8 cellular contexts compared by ENCODE assay signal in the genomic region with DNA sequence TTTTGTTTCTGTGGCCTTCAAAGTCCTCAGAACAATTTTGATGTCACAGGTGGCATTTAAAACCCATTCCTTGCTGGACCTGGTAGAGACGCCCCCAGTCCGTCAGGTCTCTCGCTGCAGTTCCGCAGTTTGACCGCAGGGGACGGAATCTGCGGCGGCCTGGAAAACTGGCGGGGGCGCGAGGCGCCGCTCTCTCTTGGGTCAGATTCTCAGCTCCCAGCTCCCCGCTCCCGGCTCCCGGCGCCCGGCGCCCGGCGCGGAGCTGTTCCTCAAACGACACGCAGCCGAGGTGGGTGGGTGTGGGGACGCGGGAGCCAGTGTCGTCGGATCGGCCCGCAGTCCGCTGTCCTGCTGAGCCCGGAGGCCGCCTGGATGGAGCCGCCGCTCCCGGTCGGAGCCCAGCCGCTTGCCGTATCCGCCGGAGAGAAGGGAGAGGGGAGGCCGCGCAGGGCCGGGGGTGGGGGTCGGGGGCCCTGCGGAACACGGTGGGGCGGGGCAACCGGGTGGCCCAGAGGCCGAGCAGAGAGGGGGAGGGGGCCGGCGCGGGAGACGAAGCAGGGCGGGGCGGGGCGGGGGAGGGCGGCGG. TPM values are rescaled to one million over a fixed set of nuclear protein-coding genes. Genes with fewer than 3 reads are reported as not detected.
DNase-seq lines count a peak whose midpoint lies in the region; ATAC-seq and TF ChIP-seq lines count a peak whose summit lies in the region.

A gene (plus strand): TSS at position 192 of the 586 bp plus-strand sequence. CDS start 181 bp downstream, at position 373.

- H3K36me3 Mint-ChIP-seq in activated naive CD4-positive, alpha-beta T cell treated with anti-CD3 and anti-CD28 coated beads, Interleukin-2, amount 50 U/mL, for 24 hours: no peaks in the 10 kb centered on the region

- H3K4me3 ChIP-seq in urinary bladder (ENCODE audit: low read depth, low read length): peak within 1 kb of the TSS; percentile 79

- TF ChIP-seq RAD21 in Ishikawa (IDR thresholded peaks at IDR 0.05; ENCODE audit: low read depth): no peak; the same call in 1 of the 2 replicates

- H3K27ac Mint-ChIP-seq in activated naive CD4-positive, alpha-beta T cell treated with anti-CD3 and anti-CD28 coated beads, Interleukin-2, amount 50 U/mL, for 24 hours: peak within 1 kb of the TSS; percentile 80

- WGBS in urinary bladder: under 1% methylated on average over 43 of the region's 60 CpGs

- no peak for TF ChIP-seq EP300 in Ishikawa (IDR thresholded peaks at IDR 0.05; ENCODE audit: borderline replicate concordance)

- no peaks in the 10 kb centered on the region for H3K27me3 Mint-ChIP-seq in activated naive CD4-positive, alpha-beta T cell treated with anti-CD3 and anti-CD28 coated beads, Interleukin-2, amount 50 U/mL, for 24 hours

- peak; percentile 98 for ATAC-seq in GM21619 (IDR thresholded peaks at IDR 0.05; ENCODE audit: unreplicated experiment)
- peak; percentile 89 for ATAC-seq in omental fat pad (ENCODE audit: low FRiP score)

- peak within 1 kb of the TSS; percentile 74 for H3K4me3 Mint-ChIP-seq in activated naive CD4-positive, alpha-beta T cell treated with anti-CD3 and anti-CD28 coated beads, Interleukin-2, amount 50 U/mL, for 24 hours

- peaks cover 17% of the 10 kb centered on the region for H3K4me1 Mint-ChIP-seq in activated naive CD4-positive, alpha-beta T cell treated with anti-CD3 and anti-CD28 coated beads, Interleukin-2, amount 50 U/mL, for 24 hours

- H3K4me1 ChIP-seq in urinary bladder (ENCODE audit: insufficient read depth): no peaks in the 10 kb centered on the region

- H3K9me3 Mint-ChIP-seq in activated naive CD4-positive, alpha-beta T cell treated with anti-CD3 and anti-CD28 coated beads, Interleukin-2, amount 50 U/mL, for 24 hours: no peaks in the 10 kb centered on the region

- TF ChIP-seq CTCF in omental fat pad (IDR thresholded peaks at IDR 0.05): peak in 1 of 3 donors; percentile 30

- DNase-seq in ELR (ENCODE audit: low read depth): peak; percentile 72
- peak; percentile 59 for DNase-seq in RPMI7951 (ENCODE audit: low read depth)
- DNase-seq in glomerular visceral epithelial cell (ENCODE audit: extremely low spot score): peak; percentile 65
- peak; percentile 46 for DNase-seq in omental fat pad (ENCODE audit: low spot score)

- H3K36me3 ChIP-seq in urinary bladder (ENCODE audit: insufficient read depth): no peaks in the 10 kb centered on the region

- H3K27ac ChIP-seq in urinary bladder (ENCODE audit: low read depth): peak within 1 kb of the TSS; percentile 59

TF ChIP-seq in Ishikawa, 13 proteins besides CTCF, POLR2A, EP300 and RAD21:
- TF ChIP-seq YY1 (IDR thresholded peaks at IDR 0.05; ENCODE audit: low read depth): no peak
- TF ChIP-seq TAF1 (IDR thresholded peaks at IDR 0.05; ENCODE audit: low read depth): peak; percentile 40

RNA-seq across cellular contexts. Expression of the gene that starts here (rescaled TPM):
- 8.5 and 10.0 TPM in 2 replicates for total RNA-seq in RPMI7951 (2014; rRNA removed; shearing (Covaris generic))
- 10 to 100 TPM; 12.7 to 21.8 (median 17.8) TPM for total RNA-seq in omental fat pad
- total RNA-seq in urinary bladder: 23.4 TPM
- polyA plus RNA-seq in urinary bladder: 25.7 TPM

Comparison
In these comparisons a context has a peak if more than half of its experiments do, and no peak if none do; other contexts are left out.
1. Peak in every context shown above with its lines: DNase-seq, ATAC-seq, H3K4me3 ChIP-seq and H3K27ac ChIP-seq.